In the genomic region with DNA sequence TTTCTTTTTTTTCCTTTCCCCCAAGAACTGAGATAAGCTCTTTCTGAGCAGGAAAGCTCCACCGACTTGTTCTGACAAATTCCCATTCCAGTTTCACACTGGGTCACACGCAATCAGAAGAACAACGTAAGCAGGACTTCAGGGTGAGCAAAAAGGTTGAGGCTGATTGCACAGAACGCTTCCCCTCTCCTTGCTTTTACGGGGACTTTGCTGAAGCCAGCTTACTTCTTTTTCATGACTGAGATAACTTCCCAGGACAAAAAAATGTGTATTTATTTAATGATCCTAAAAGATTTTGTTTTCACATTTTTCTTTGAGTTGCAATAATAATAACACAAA, we compare ENCODE assay signal across 1 cellular context.
TF ChIP-seq lines count a peak whose summit lies in the region.

No MANE protein-coding gene starts in this region.

TF ChIP-seq in WTC11, 78 proteins besides CTCF, POLR2A, EP300 and RAD21 (continued from another document):
- TF ChIP-seq, protein P1, sequence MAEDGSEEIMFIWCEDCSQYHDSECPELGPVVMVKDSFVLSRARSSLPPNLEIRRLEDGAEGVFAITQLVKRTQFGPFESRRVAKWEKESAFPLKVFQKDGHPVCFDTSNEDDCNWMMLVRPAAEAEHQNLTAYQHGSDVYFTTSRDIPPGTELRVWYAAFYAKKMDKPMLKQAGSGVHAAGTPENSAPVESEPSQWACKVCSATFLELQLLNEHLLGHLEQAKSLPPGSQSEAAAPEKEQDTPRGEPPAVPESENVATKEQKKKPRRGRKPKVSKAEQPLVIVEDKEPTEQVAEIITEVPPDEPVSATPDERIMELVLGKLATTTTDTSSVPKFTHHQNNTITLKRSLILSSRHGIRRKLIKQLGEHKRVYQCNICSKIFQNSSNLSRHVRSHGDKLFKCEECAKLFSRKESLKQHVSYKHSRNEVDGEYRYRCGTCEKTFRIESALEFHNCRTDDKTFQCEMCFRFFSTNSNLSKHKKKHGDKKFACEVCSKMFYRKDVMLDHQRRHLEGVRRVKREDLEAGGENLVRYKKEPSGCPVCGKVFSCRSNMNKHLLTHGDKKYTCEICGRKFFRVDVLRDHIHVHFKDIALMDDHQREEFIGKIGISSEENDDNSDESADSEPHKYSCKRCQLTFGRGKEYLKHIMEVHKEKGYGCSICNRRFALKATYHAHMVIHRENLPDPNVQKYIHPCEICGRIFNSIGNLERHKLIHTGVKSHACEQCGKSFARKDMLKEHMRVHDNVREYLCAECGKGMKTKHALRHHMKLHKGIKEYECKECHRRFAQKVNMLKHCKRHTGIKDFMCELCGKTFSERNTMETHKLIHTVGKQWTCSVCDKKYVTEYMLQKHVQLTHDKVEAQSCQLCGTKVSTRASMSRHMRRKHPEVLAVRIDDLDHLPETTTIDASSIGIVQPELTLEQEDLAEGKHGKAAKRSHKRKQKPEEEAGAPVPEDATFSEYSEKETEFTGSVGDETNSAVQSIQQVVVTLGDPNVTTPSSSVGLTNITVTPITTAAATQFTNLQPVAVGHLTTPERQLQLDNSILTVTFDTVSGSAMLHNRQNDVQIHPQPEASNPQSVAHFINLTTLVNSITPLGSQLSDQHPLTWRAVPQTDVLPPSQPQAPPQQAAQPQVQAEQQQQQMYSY (CRISPR knock-in tag; IDR thresholded peaks at IDR 0.05): no peak
- no peak for TF ChIP-seq TEAD4 (CRISPR knock-in tag; IDR thresholded peaks at IDR 0.05)
- no peak for TF ChIP-seq CDX4 (CRISPR knock-in tag; IDR thresholded peaks at IDR 0.05; ENCODE audit: borderline replicate concordance)
- TF ChIP-seq TP53 (CRISPR knock-in tag; IDR thresholded peaks at IDR 0.05): no peak
- no peak for TF ChIP-seq OVOL2 (CRISPR knock-in tag; IDR thresholded peaks at IDR 0.05; ENCODE audit: borderline replicate concordance)
- TF ChIP-seq NFE2L1 (CRISPR knock-in tag; IDR thresholded peaks at IDR 0.05): no peak
- no peak for TF ChIP-seq NR2C2 (CRISPR knock-in tag; IDR thresholded peaks at IDR 0.05)
- no peak for TF ChIP-seq ZNF532 (CRISPR knock-in tag; IDR thresholded peaks at IDR 0.05; ENCODE audit: borderline replicate concordance)
- no peak for TF ChIP-seq ELF4 (CRISPR knock-in tag; IDR thresholded peaks at IDR 0.05; ENCODE audit: low read depth)
- TF ChIP-seq TCF7 (CRISPR knock-in tag; IDR thresholded peaks at IDR 0.05; ENCODE audit: low read depth): no peak
- TF ChIP-seq JAZF1 (CRISPR knock-in tag; IDR thresholded peaks at IDR 0.05): no peak
- no peak for TF ChIP-seq KAT7 (CRISPR knock-in tag; IDR thresholded peaks at IDR 0.05; ENCODE audit: borderline replicate concordance)
- TF ChIP-seq, protein P2, sequence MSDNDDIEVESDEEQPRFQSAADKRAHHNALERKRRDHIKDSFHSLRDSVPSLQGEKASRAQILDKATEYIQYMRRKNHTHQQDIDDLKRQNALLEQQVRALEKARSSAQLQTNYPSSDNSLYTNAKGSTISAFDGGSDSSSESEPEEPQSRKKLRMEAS (CRISPR knock-in tag; IDR thresholded peaks at IDR 0.05): no peak
